ENCODE assay signal across 2 cellular contexts in the genomic region with DNA sequence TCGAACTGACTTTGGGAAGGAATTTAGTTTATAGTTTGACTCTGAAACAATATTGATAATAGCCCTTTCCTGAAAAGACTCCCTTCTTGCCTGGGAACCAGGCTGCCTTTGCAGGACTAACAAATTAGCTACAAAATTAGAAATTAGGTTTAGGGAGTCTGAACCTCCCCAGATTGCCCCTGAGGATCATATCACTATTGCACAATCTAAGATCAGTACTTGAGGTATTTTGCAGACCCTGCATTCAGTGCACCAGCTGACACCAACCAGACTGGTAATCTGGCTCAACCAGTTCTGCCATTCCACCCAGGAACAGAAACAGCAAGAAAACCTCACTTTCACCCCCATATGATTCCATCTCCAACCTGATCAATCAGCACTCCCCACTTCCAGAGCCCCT.
TF ChIP-seq lines count a peak whose summit lies in the region.

No MANE protein-coding gene starts in this region.

TF ChIP-seq in HepG2, 621 proteins besides CTCF, POLR2A, EP300 and RAD21:
- TF ChIP-seq, protein P1, sequence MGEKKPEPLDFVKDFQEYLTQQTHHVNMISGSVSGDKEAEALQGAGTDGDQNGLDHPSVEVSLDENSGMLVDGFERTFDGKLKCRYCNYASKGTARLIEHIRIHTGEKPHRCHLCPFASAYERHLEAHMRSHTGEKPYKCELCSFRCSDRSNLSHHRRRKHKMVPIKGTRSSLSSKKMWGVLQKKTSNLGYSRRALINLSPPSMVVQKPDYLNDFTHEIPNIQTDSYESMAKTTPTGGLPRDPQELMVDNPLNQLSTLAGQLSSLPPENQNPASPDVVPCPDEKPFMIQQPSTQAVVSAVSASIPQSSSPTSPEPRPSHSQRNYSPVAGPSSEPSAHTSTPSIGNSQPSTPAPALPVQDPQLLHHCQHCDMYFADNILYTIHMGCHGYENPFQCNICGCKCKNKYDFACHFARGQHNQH (CRISPR knock-in tag; IDR thresholded peaks at IDR 0.05): no peak
- peak; percentile 74 for TF ChIP-seq CEBPB (IDR thresholded peaks at IDR 0.05; ENCODE audit: borderline replicate concordance, low read depth, low read length)

TF ChIP-seq in K562, 482 proteins besides CTCF, POLR2A, EP300 and RAD21:
- TF ChIP-seq, protein P2, sequence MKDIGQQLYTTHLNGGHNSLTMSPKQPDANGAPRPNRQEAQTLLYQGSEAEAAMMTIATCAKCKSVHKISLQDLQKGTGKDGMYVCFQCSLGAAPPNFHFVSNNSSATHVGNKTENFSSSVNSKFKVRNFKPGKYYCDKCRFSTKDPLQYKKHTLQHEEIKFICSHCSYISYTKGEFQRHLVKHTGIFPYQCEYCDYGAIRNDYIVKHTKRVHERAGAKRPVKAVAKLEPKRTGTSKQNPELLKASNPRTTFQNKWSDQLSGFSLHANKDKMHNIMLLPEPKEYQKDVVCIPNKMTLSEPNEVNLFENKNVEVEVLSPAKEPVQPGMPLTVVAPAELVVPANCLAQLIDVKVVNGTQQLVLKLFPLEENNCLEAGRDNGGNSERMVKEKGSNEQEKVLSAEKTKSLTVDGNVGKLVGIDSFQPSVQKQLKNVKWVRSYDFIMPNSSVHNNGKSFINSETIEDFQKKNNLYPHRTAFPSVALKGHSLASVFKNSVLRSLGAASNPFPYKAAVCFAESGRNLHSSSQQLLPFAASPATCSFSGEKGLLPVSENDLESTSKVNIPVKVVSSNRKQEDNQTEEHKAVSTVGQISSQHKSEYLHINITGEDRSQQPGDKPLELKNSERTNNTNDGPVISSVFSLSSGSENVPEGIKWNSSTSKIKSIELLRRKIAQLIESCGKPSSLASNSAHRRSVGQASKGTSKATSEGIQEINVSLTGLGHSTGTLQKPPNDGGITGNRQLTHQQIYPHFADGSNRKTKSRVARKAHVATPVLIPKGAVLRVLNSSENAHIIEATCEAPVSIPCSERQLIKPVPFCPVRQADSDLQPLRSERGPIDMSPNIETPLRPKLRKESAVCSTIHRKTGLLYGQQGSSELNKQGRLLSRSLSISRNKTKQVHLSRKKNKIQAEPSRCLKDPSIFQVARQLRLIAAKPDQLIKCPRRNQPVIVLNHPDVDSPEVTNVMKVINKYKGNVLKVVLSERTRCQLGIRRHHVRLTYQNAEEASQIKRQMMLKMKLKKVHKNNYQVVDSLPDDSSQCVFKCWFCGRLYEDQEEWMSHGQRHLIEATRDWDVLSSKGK (CRISPR knock-in tag; IDR thresholded peaks at IDR 0.05): no peak
- TF ChIP-seq CEBPG (CRISPR knock-in tag; IDR thresholded peaks at IDR 0.05) (no peak), CEBPG (tag; conservative IDR thresholded peaks at IDR 0.05 in 1 of 2, IDR thresholded peaks at IDR 0.05 in 1 of 2) (peak in 1 of 2 experiments; percentile 64; a peak in 1 of 4 replicates), CEBPB (tag; IDR thresholded peaks at IDR 0.05) (peak; percentile 53), TOE1 (IDR thresholded peaks at IDR 0.05; ENCODE audit: borderline replicate concordance) (no peak), TOE1 (CRISPR knock-in tag; IDR thresholded peaks at IDR 0.05; ENCODE audit: borderline replicate concordance, low read depth) (no peak)
